ENCODE assay signal across 1 cellular context in genomic region chr1:1678581-1679380, GRCh38.
A peak's percentile ranks its signal among the peaks of the same experiment; 100 is the strongest.
TF ChIP-seq lines count a peak whose summit lies in the region.

No MANE protein-coding gene starts in this region.

TF ChIP-seq in HepG2, 621 proteins besides CTCF, POLR2A, EP300 and RAD21 (continued from another document and continues in another):
- TF ChIP-seq, protein P1, sequence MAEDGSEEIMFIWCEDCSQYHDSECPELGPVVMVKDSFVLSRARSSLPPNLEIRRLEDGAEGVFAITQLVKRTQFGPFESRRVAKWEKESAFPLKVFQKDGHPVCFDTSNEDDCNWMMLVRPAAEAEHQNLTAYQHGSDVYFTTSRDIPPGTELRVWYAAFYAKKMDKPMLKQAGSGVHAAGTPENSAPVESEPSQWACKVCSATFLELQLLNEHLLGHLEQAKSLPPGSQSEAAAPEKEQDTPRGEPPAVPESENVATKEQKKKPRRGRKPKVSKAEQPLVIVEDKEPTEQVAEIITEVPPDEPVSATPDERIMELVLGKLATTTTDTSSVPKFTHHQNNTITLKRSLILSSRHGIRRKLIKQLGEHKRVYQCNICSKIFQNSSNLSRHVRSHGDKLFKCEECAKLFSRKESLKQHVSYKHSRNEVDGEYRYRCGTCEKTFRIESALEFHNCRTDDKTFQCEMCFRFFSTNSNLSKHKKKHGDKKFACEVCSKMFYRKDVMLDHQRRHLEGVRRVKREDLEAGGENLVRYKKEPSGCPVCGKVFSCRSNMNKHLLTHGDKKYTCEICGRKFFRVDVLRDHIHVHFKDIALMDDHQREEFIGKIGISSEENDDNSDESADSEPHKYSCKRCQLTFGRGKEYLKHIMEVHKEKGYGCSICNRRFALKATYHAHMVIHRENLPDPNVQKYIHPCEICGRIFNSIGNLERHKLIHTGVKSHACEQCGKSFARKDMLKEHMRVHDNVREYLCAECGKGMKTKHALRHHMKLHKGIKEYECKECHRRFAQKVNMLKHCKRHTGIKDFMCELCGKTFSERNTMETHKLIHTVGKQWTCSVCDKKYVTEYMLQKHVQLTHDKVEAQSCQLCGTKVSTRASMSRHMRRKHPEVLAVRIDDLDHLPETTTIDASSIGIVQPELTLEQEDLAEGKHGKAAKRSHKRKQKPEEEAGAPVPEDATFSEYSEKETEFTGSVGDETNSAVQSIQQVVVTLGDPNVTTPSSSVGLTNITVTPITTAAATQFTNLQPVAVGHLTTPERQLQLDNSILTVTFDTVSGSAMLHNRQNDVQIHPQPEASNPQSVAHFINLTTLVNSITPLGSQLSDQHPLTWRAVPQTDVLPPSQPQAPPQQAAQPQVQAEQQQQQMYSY (CRISPR knock-in tag; IDR thresholded peaks at IDR 0.05): no peak
- TF ChIP-seq, protein P2, sequence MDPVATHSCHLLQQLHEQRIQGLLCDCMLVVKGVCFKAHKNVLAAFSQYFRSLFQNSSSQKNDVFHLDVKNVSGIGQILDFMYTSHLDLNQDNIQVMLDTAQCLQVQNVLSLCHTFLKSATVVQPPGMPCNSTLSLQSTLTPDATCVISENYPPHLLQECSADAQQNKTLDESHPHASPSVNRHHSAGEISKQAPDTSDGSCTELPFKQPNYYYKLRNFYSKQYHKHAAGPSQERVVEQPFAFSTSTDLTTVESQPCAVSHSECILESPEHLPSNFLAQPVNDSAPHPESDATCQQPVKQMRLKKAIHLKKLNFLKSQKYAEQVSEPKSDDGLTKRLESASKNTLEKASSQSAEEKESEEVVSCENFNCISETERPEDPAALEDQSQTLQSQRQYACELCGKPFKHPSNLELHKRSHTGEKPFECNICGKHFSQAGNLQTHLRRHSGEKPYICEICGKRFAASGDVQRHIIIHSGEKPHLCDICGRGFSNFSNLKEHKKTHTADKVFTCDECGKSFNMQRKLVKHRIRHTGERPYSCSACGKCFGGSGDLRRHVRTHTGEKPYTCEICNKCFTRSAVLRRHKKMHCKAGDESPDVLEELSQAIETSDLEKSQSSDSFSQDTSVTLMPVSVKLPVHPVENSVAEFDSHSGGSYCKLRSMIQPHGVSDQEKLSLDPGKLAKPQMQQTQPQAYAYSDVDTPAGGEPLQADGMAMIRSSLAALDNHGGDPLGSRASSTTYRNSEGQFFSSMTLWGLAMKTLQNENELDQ (CRISPR knock-in tag; IDR thresholded peaks at IDR 0.05; ENCODE audit: borderline replicate concordance): no peak
- TF ChIP-seq, protein P3, sequence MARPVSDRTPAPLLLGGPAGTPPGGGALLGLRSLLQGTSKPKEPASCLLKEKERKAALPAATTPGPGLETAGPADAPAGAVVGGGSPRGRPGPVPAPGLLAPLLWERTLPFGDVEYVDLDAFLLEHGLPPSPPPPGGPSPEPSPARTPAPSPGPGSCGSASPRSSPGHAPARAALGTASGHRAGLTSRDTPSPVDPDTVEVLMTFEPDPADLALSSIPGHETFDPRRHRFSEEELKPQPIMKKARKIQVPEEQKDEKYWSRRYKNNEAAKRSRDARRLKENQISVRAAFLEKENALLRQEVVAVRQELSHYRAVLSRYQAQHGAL (CRISPR knock-in tag; IDR thresholded peaks at IDR 0.05; ENCODE audit: not compliant biosample characterization): no peak
- TF ChIP-seq, protein P4, sequence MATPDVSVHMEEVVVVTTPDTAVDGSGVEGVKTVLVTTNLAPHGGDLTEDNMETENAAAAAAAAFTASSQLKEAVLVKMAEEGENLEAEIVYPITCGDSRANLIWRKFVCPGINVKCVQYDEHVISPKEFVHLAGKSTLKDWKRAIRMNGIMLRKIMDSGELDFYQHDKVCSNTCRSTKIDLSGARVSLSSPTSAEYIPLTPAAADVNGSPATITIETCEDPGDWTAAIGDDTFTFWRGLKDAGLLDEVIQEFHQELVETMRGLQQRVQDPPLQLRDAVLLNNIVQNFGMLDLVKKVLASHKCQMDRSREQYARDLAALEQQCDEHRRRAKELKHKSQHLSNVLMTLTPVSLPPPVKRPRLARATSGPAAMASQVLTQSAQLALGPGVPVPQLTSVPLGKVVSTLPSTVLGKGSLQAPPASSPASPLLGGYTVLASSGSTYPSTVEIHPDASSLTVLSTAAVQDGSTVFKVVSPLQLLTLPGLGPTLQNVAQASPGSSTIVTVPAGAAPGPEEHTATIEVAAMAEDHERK (CRISPR knock-in tag; IDR thresholded peaks at IDR 0.05; ENCODE audit: low read depth): 0 out of 2 replicates have a peak, but pooled peaks have one; percentile 24
- TF ChIP-seq ZNF207 (IDR thresholded peaks at IDR 0.05; ENCODE audit: borderline replicate concordance) (no peak), JUNB (CRISPR knock-in tag; IDR thresholded peaks at IDR 0.05; ENCODE audit: borderline replicate concordance) (no peak), KLF11 (CRISPR knock-in tag; IDR thresholded peaks at IDR 0.05) (no peak), ARNT (IDR thresholded peaks at IDR 0.05) (no peak), TEF (CRISPR knock-in tag; IDR thresholded peaks at IDR 0.05) (no peak), IRF9 (CRISPR knock-in tag; IDR thresholded peaks at IDR 0.05; ENCODE audit: borderline replicate concordance) (no peak), ZNF558 (CRISPR knock-in tag; IDR thresholded peaks at IDR 0.05; ENCODE audit: borderline replicate concordance) (no peak), SRF (IDR thresholded peaks at IDR 0.05; ENCODE audit: low read depth, low read length) (no peak), RARA (CRISPR knock-in tag; IDR thresholded peaks at IDR 0.05) (peak; percentile 80; the same call in 1 of the 2 replicates), MTF1 (CRISPR knock-in tag; IDR thresholded peaks at IDR 0.05) (no peak), ZNF891 (CRISPR knock-in tag; IDR thresholded peaks at IDR 0.05) (peak; percentile 83), ATF7 (IDR thresholded peaks at IDR 0.05) (no peak), ATF7 (CRISPR knock-in tag; IDR thresholded peaks at IDR 0.05) (no peak; the same call in 1 of the 2 replicates), FOXO1 (CRISPR knock-in tag; IDR thresholded peaks at IDR 0.05) (peak; percentile 66; the same call in 1 of the 2 replicates), ZNF567 (CRISPR knock-in tag; IDR thresholded peaks at IDR 0.05; ENCODE audit: borderline replicate concordance) (no peak), JARID2 (CRISPR knock-in tag; IDR thresholded peaks at IDR 0.05; ENCODE audit: insufficient replicate concordance) (peak; percentile 89), NFYC (CRISPR knock-in tag; IDR thresholded peaks at IDR 0.05) (peak; percentile 5; the same call in 1 of the 2 replicates), GFI1 (CRISPR knock-in tag; IDR thresholded peaks at IDR 0.05; ENCODE audit: borderline replicate concordance) (0 out of 2 replicates have a peak, but pooled peaks have one; percentile 49), NFAT5 (CRISPR knock-in tag; IDR thresholded peaks at IDR 0.05) (no peak), ZIK1 (CRISPR knock-in tag; IDR thresholded peaks at IDR 0.05; ENCODE audit: borderline replicate concordance, low read depth) (no peak), NAIF1 (CRISPR knock-in tag; IDR thresholded peaks at IDR 0.05; ENCODE audit: borderline replicate concordance) (no peak), ZNF3 (CRISPR knock-in tag; IDR thresholded peaks at IDR 0.05) (no peak), BCL3 (CRISPR knock-in tag; IDR thresholded peaks at IDR 0.05) (peak; percentile 51; the same call in 1 of the 2 replicates), RXRB (CRISPR knock-in tag; IDR thresholded peaks at IDR 0.05; ENCODE audit: borderline replicate concordance) (peak; percentile 87), RBM22 (optimal IDR thresholded peaks at IDR 0.05; ENCODE audit: low read length) (no peak), SUZ12 (IDR thresholded peaks at IDR 0.05; ENCODE audit: low read depth, low read length) (no peak), ZNF629 (CRISPR knock-in tag; conservative IDR thresholded peaks at IDR 0.05) (no peak), RCOR2 (CRISPR knock-in tag; IDR thresholded peaks at IDR 0.05) (peak; percentile 40; the same call in 1 of the 2 replicates), CEBPB (IDR thresholded peaks at IDR 0.05; ENCODE audit: borderline replicate concordance, low read depth, low read length) (no peak), PHF8 (CRISPR knock-in tag; IDR thresholded peaks at IDR 0.05) (peak; percentile 67), POLR2G (IDR thresholded peaks at IDR 0.05; ENCODE audit: low read depth, low read length) (peak; percentile 43; the same call in 1 of the 2 replicates), ZNF451 (CRISPR knock-in tag; IDR thresholded peaks at IDR 0.05) (no peak), YEATS2 (CRISPR knock-in tag; IDR thresholded peaks at IDR 0.05; ENCODE audit: borderline replicate concordance) (peak; percentile 71; the same call in 1 of the 2 replicates)
- TF ChIP-seq, protein P5, sequence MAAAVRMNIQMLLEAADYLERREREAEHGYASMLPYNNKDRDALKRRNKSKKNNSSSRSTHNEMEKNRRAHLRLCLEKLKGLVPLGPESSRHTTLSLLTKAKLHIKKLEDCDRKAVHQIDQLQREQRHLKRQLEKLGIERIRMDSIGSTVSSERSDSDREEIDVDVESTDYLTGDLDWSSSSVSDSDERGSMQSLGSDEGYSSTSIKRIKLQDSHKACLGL (CRISPR knock-in tag; IDR thresholded peaks at IDR 0.05): peak; percentile 78
- TF ChIP-seq, protein P6, sequence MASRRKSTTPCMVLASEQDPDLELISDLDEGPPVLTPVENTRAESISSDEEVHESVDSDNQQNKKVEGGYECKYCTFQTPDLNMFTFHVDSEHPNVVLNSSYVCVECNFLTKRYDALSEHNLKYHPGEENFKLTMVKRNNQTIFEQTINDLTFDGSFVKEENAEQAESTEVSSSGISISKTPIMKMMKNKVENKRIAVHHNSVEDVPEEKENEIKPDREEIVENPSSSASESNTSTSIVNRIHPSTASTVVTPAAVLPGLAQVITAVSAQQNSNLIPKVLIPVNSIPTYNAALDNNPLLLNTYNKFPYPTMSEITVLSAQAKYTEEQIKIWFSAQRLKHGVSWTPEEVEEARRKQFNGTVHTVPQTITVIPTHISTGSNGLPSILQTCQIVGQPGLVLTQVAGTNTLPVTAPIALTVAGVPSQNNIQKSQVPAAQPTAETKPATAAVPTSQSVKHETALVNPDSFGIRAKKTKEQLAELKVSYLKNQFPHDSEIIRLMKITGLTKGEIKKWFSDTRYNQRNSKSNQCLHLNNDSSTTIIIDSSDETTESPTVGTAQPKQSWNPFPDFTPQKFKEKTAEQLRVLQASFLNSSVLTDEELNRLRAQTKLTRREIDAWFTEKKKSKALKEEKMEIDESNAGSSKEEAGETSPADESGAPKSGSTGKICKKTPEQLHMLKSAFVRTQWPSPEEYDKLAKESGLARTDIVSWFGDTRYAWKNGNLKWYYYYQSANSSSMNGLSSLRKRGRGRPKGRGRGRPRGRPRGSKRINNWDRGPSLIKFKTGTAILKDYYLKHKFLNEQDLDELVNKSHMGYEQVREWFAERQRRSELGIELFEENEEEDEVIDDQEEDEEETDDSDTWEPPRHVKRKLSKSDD (CRISPR knock-in tag; IDR thresholded peaks at IDR 0.05; ENCODE audit: low read depth): 0 out of 2 replicates have a peak, but pooled peaks have one; percentile 25
- TF ChIP-seq, protein P7, sequence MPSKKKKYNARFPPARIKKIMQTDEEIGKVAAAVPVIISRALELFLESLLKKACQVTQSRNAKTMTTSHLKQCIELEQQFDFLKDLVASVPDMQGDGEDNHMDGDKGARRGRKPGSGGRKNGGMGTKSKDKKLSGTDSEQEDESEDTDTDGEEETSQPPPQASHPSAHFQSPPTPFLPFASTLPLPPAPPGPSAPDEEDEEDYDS (CRISPR knock-in tag; IDR thresholded peaks at IDR 0.05): peak; percentile 47; the same call in 1 of the 2 replicates
